8 cellular contexts compared by ENCODE assay signal in genomic region chrX:49230500-49231232, GRCh38. TPM values are rescaled to one million over a fixed set of nuclear protein-coding genes. Genes with fewer than 3 reads are reported as not detected.
DNase-seq lines count a peak whose midpoint lies in the region; ATAC-seq and TF ChIP-seq lines count a peak whose summit lies in the region.

No MANE protein-coding gene starts in this region.

- H3K36me3 ChIP-seq in ACC112 (ENCODE audit: insufficient read depth, low read length), result no peaks in the 10 kb centered on the region
- no peaks in the 10 kb centered on the region for H3K36me3 ChIP-seq in effector memory CD4-positive, alpha-beta T cell (ENCODE audit: control insufficient read depth, insufficient read depth, low read length)
- H3K36me3 ChIP-seq in SK-N-SH (replicated peaks in 1 of 2; ENCODE audit: control insufficient read depth in 1 of 2, insufficient read depth in 2 of 2, low read length in 1 of 2), result no peaks in the 10 kb centered on the region

- CTCF ChIA-PET in SK-N-SH (lab: Yijun Ruan, JAX), result no interaction called here

- POLR2A ChIA-PET in SK-N-SH (lab: Yijun Ruan, JAX), result no interaction called here

- no peaks in the 10 kb centered on the region for H4K20me1 ChIP-seq in SK-N-SH (ENCODE audit: insufficient read depth)

- H3K4me3 ChIP-seq in ACC112 (ENCODE audit: low read depth, low read length), result peak overlapping the region; percentile 59
- H3K4me3 ChIP-seq in effector memory CD4-positive, alpha-beta T cell (ENCODE audit: insufficient read depth, low read depth, low read length, poor library complexity, severe bottlenecking), result peak overlapping the region; percentile 28
- H3K4me3 ChIP-seq in SK-N-SH (ENCODE audit: low read depth in 2 of 2, low read length in 1 of 2), result no peak overlapping the region

- TF ChIP-seq CTCF in SK-N-SH (IDR thresholded peaks at IDR 0.05), result no peak

- no peaks in the 10 kb centered on the region for H3K9me2 ChIP-seq in SK-N-SH

- H3K4me1 ChIP-seq in ACC112 (ENCODE audit: control insufficient read depth, insufficient read depth, low read length, unreplicated experiment) (no peaks in the 10 kb centered on the region), SK-N-SH (ENCODE audit: control insufficient read depth in 1 of 2, insufficient read depth in 2 of 2, low read depth in 1 of 2, low read length in 1 of 2) (no peaks in the 10 kb centered on the region)
- peaks cover 3% of the 10 kb centered on the region for H3K4me1 ChIP-seq in effector memory CD4-positive, alpha-beta T cell (ENCODE audit: control insufficient read depth, insufficient read depth, low read length, poor library complexity, severe bottlenecking)

- 67% methylated on average over 35 of the region's 44 CpGs for WGBS in SK-N-SH (ENCODE audit: low lambda C conversion rate)

- H3K36me3 Mint-ChIP-seq in IgD-negative memory B cell, result peaks cover 4% of the 10 kb centered on the region
- H3K36me3 Mint-ChIP-seq in naive B cell, result no peaks in the 10 kb centered on the region
- H3K36me3 Mint-ChIP-seq in stimulated activated naive B cell treated with anti-CD40 and anti-IgM and Interleukin-4, amounts not matched to agents 10 μg/mL and 1 μg/mL and 100 μg/mL, for 72 hours, result peaks cover 0 to 1% of the 10 kb centered on the region in 2 donors

- no peak for TF ChIP-seq EP300 in SK-N-SH (IDR thresholded peaks at IDR 0.05; ENCODE audit: borderline replicate concordance in 1 of 2, low read depth in 1 of 2, low read length in 1 of 2)

- no peaks in the 10 kb centered on the region for H3K9me3 ChIP-seq in effector memory CD4-positive, alpha-beta T cell (ENCODE audit: control insufficient read depth, low read length)
- H3K9me3 ChIP-seq in SK-N-SH, result no peaks in the 10 kb centered on the region

- H3K79me2 ChIP-seq in ACC112 (ENCODE audit: control insufficient read depth, insufficient read depth, low read length, unreplicated experiment) (no peaks in the 10 kb centered on the region), SK-N-SH (ENCODE audit: insufficient read depth) (no peaks in the 10 kb centered on the region)

- no peak for TF ChIP-seq RAD21 in SK-N-SH (IDR thresholded peaks at IDR 0.05; ENCODE audit: low read length)

- peaks cover 6 to 8% (median 8%) of the 10 kb centered on the region in 3 donors for H3K4me1 Mint-ChIP-seq in IgD-negative memory B cell
- H3K4me1 Mint-ChIP-seq in naive B cell, result peaks cover 12 to 30% (median 20%) of the 10 kb centered on the region in 3 donors
- H3K4me1 Mint-ChIP-seq in stimulated activated naive B cell treated with anti-CD40 and anti-IgM and Interleukin-4, amounts not matched to agents 10 μg/mL and 1 μg/mL and 100 μg/mL, for 72 hours, result peaks cover 13 to 16% of the 10 kb centered on the region in 2 donors

- peak overlapping the region; percentile 84 to 95 (median 92) for H3K4me3 Mint-ChIP-seq in IgD-negative memory B cell
- H3K4me3 Mint-ChIP-seq in naive B cell, result peak overlapping the region; percentile 79 to 94 (median 90)
- peak overlapping the region; percentile 86 to 89 for H3K4me3 Mint-ChIP-seq in stimulated activated naive B cell treated with anti-CD40 and anti-IgM and Interleukin-4, amounts not matched to agents 10 μg/mL and 1 μg/mL and 100 μg/mL, for 72 hours

- DNase-seq in activated CD4-positive, alpha-beta T cell treated with anti-CD3 and anti-CD28 coated beads, Interleukin-2, amount 50 U/mL, for 24 hours (ENCODE audit: low read depth in 1 of 2, low spot score in 1 of 2), result peak; percentile 14 to 17
- peak; percentile 4 to 35 (median 15) for DNase-seq in effector memory CD4-positive, alpha-beta T cell
- peak; percentile 52 for DNase-seq in naive B cell
- peak; percentile 61 for DNase-seq in stimulated activated naive B cell treated with anti-CD40 and anti-IgM and Interleukin-4, amounts not matched to agents 10 μg/mL and 1 μg/mL and 100 μg/mL, for 72 hours
- no peak for DNase-seq in SK-N-SH

- H3K9ac ChIP-seq in SK-N-SH, result no peak overlapping the region

- H3K27ac Mint-ChIP-seq in IgD-negative memory B cell (peak overlapping the region; percentile 92 to 95 (median 93)), naive B cell (peak overlapping the region; percentile 93 to 98 (median 96))
- peak overlapping the region; percentile 97 for H3K27ac Mint-ChIP-seq in stimulated activated naive B cell treated with anti-CD40 and anti-IgM and Interleukin-4, amounts not matched to agents 10 μg/mL and 1 μg/mL and 100 μg/mL, for 72 hours

- H3K27ac ChIP-seq in ACC112 (ENCODE audit: low read depth, low read length), result no peak overlapping the region
- peak overlapping the region; percentile 58 for H3K27ac ChIP-seq in effector memory CD4-positive, alpha-beta T cell (ENCODE audit: insufficient read depth, low read length, poor library complexity, severe bottlenecking)
- H3K27ac ChIP-seq in SK-N-SH (ENCODE audit: low read depth in 2 of 2, low read length in 1 of 2), result no peak overlapping the region

- H3K9me3 Mint-ChIP-seq in IgD-negative memory B cell (peaks cover 0 to 4% (median 1%) of the 10 kb centered on the region in 3 donors), naive B cell (peaks cover 0 to 7% (median 0%) of the 10 kb centered on the region in 7 donors)
- H3K9me3 Mint-ChIP-seq in stimulated activated naive B cell treated with anti-CD40 and anti-IgM and Interleukin-4, amounts not matched to agents 10 μg/mL and 1 μg/mL and 100 μg/mL, for 72 hours, result peaks cover 0 to 6% of the 10 kb centered on the region in 2 donors

- H3F3A ChIP-seq in SK-N-SH (replicated peaks; ENCODE audit: insufficient read depth), result no peaks in the 10 kb centered on the region

- H2AFZ ChIP-seq in ACC112 (ENCODE audit: low read length, unreplicated experiment) (peak overlapping the region; percentile 42), SK-N-SH (ENCODE audit: low read depth) (no peak overlapping the region)

- H3K4me2 ChIP-seq in SK-N-SH, result no peak overlapping the region

- ATAC-seq in GM19324 (IDR thresholded peaks at IDR 0.05; ENCODE audit: low FRiP score, unreplicated experiment), result peak; percentile 55
- ATAC-seq in naive B cell (ENCODE audit: low read depth in 2 of 2), result peak; percentile 72 to 73
- peak; percentile 82 to 84 for ATAC-seq in stimulated activated naive B cell treated with anti-CD40 and anti-IgM and Interleukin-4, amounts not matched to agents 10 μg/mL and 1 μg/mL and 100 μg/mL, for 72 hours (replicated peaks)

- H3K27me3 ChIP-seq in ACC112 (ENCODE audit: insufficient read depth, low read length), result no peaks in the 10 kb centered on the region
- no peaks in the 10 kb centered on the region for H3K27me3 ChIP-seq in effector memory CD4-positive, alpha-beta T cell (replicated peaks; ENCODE audit: control insufficient read depth, insufficient read depth, low read length, poor library complexity, severe bottlenecking)
- no peaks in the 10 kb centered on the region; the same call in 1 of the 2 replicates for H3K27me3 ChIP-seq in SK-N-SH (ENCODE audit: insufficient read depth)

- H3K27me3 Mint-ChIP-seq in IgD-negative memory B cell (no peaks in the 10 kb centered on the region), naive B cell (no peaks in the 10 kb centered on the region)
- no peaks in the 10 kb centered on the region for H3K27me3 Mint-ChIP-seq in stimulated activated naive B cell treated with anti-CD40 and anti-IgM and Interleukin-4, amounts not matched to agents 10 μg/mL and 1 μg/mL and 100 μg/mL, for 72 hours

TF ChIP-seq in SK-N-SH, 30 proteins besides CTCF, POLR2A, EP300 and RAD21 (continues in another document):
- TF ChIP-seq JUND (IDR thresholded peaks at IDR 0.05) (no peak), MXI1 (IDR thresholded peaks at IDR 0.05; ENCODE audit: low read depth, low read length) (no peak), RXRA (IDR thresholded peaks at IDR 0.05; ENCODE audit: borderline replicate concordance, low read depth) (no peak), EZH2phosphoT487 (IDR thresholded peaks at IDR 0.05; ENCODE audit: borderline replicate concordance, low read depth) (no peak)
- TF ChIP-seq, protein P1, sequence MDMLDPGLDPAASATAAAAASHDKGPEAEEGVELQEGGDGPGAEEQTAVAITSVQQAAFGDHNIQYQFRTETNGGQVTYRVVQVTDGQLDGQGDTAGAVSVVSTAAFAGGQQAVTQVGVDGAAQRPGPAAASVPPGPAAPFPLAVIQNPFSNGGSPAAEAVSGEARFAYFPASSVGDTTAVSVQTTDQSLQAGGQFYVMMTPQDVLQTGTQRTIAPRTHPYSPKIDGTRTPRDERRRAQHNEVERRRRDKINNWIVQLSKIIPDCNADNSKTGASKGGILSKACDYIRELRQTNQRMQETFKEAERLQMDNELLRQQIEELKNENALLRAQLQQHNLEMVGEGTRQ (IDR thresholded peaks at IDR 0.05; ENCODE audit: borderline replicate concordance, low read depth, low read length), result no peak

RNA-seq across cellular contexts. Expression of gene CACNA1F, which starts 2.5 kb away (rescaled TPM):
- polyA plus RNA-seq in IgD-negative memory B cell (not detected), naive B cell (ENCODE audit: low read depth in 6 of 6) (under 1 TPM; 0.08 to 0.25 (median 0.14) TPM), SK-N-SH (2012; rRNA removed) (not detected in 2 replicates)
- polyA plus RNA-seq in SK-N-SH (2012; cell fraction: cytosol; rRNA removed), result not detected in 2 replicates
- polyA plus RNA-seq in SK-N-SH (2012; cell fraction: nucleus; rRNA removed), result not detected in 2 replicates

RNA-seq across cellular contexts. Expression of gene CCDC22, which starts 4.6 kb away (rescaled TPM):
- polyA plus RNA-seq in IgD-negative memory B cell (24.3 TPM), naive B cell (ENCODE audit: low read depth in 6 of 6) (10 to 100 TPM; 19.5 to 37.1 (median 22.3) TPM), SK-N-SH (2012; rRNA removed) (7.5 TPM in 2 replicates)
- polyA plus RNA-seq in SK-N-SH (2012; cell fraction: cytosol; rRNA removed), result 2.7 and 4.4 TPM in 2 replicates
- 14.3 and 18.5 TPM in 2 replicates for polyA plus RNA-seq in SK-N-SH (2012; cell fraction: nucleus; rRNA removed)

RNA-seq across cellular contexts. Expression of gene SYP, which starts 30.7 kb away (rescaled TPM):
- 1.1 TPM for polyA plus RNA-seq in IgD-negative memory B cell
- polyA plus RNA-seq in naive B cell (ENCODE audit: low read depth in 6 of 6), result 1 to 10 TPM in 1 of 6 donors, under 1 TPM in 4, not detected in 1; 0.15 to 1.3 (median 0.47) TPM
- 0.76 and 0.93 TPM in 2 replicates for polyA plus RNA-seq in SK-N-SH (2012; rRNA removed)
- polyA plus RNA-seq in SK-N-SH (2012; cell fraction: cytosol; rRNA removed), result 0.90 and 1.6 TPM in 2 replicates
- polyA plus RNA-seq in SK-N-SH (2012; cell fraction: nucleus; rRNA removed), result 1.3 and 1.5 TPM in 2 replicates

RNA-seq across cellular contexts. Expression of gene FOXP3, which starts 33.8 kb away (rescaled TPM):
- polyA plus RNA-seq in IgD-negative memory B cell (0.09 TPM), naive B cell (ENCODE audit: low read depth in 6 of 6) (under 1 TPM in 4 of 6 donors, not detected in 2; 0.15 to 0.32 (median 0.22) TPM), SK-N-SH (2012; rRNA removed) (0.12 TPM in 1 of 2 replicates, not detected in the other)
- 0.04 TPM in 2 replicates for polyA plus RNA-seq in SK-N-SH (2012; cell fraction: cytosol; rRNA removed)
- polyA plus RNA-seq in SK-N-SH (2012; cell fraction: nucleus; rRNA removed), result 0.06 and 0.08 TPM in 2 replicates

RNA-seq across cellular contexts. Expression of gene PPP1R3F, which starts 38.9 kb away (rescaled TPM):
- polyA plus RNA-seq in IgD-negative memory B cell, result 3.1 TPM
- polyA plus RNA-seq in naive B cell (ENCODE audit: low read depth in 6 of 6), result 10 to 100 TPM in 1 of 6 donors, 1 to 10 TPM in 5; 1.3 to 10.5 (median 2.4) TPM
- polyA plus RNA-seq in SK-N-SH (2012; rRNA removed), result 4.2 and 6.2 TPM in 2 replicates
- 3.2 and 3.9 TPM in 2 replicates for polyA plus RNA-seq in SK-N-SH (2012; cell fraction: cytosol; rRNA removed)
- 9.2 and 17.1 TPM in 2 replicates for polyA plus RNA-seq in SK-N-SH (2012; cell fraction: nucleus; rRNA removed)

Comparison
In these comparisons a context has a peak if more than half of its experiments do, and no peak if none do; other contexts are left out.
1. H3K4me3 ChIP-seq: peak in ACC112 (single experiment) and effector memory CD4-positive, alpha-beta T cell (single experiment); none in SK-N-SH (0 of 2).
2. Peak in every context shown above with its lines, with median percentiles within 50 percentile points of each other: ATAC-seq, H3K27ac Mint-ChIP-seq and H3K4me3 Mint-ChIP-seq.